In the genomic region with DNA sequence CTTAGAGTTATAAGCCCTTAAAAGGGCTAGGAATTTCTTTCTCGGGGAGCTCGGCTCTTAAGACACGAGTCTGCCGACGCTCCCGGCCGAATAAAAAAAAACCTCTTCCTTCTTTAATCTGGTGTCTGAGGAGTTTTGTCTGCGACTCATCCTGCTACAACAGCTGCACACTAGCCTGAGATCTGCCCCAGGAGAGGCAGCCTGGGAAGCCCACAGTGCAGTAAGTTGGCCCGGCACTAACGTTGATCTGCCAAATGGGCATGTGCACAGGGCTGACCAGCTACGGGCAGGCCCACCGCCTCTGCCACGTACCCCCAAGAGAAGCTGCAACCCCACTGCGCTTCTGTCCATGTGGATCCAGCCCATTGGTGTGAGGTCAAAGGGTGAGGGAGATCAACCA, we compare ENCODE assay signal across 20 cellular contexts. TPM values are rescaled to one million over a fixed set of nuclear protein-coding genes. Genes with fewer than 3 reads are reported as not detected.
DNase-seq lines count a peak whose midpoint lies in the region; ATAC-seq and TF ChIP-seq lines count a peak whose summit lies in the region.
"Had no signal": no experiment of that assay in that cellular context is flagged by ENCODE, and none has a peak within 500 bp of the region (broad histone marks: within the 10 kb centered on the region; RNA-seq: fewer than 3 reads in every experiment).

No MANE protein-coding gene starts in this region.

- H3K9me3 Mint-ChIP-seq in mesothelial cell of epicardium: peaks cover 8% of the 10 kb centered on the region
- no peaks in the 10 kb centered on the region for H3K9me3 Mint-ChIP-seq in MCF 10A (ENCODE audit: unreplicated experiment)

- TF ChIP-seq CTCF in heart right ventricle (IDR thresholded peaks at IDR 0.05) (no peak), colonic mucosa (IDR thresholded peaks at IDR 0.05) (no peak), mesothelial cell of epicardium (IDR thresholded peaks at IDR 0.05; ENCODE audit: unreplicated experiment) (no peak), MCF 10A (IDR thresholded peaks at IDR 0.05; ENCODE audit: unreplicated experiment) (no peak)

- H3K4me3 Mint-ChIP-seq in mesothelial cell of epicardium: no peak overlapping the region
- H3K4me3 Mint-ChIP-seq in MCF 10A (ENCODE audit: unreplicated experiment): no peak overlapping the region
- H3K4me3 Mint-ChIP-seq: activated B cell treated with CpG ODN at 0.5 μM for 24 hours; brain; CD4-positive, alpha-beta memory T cell; nephron progenitor cell had no signal

- DNase-seq in heart right ventricle: no peak
- no peak for DNase-seq in Right ventricle myocardium inferior (ENCODE audit: missing footprints)
- DNase-seq in colonic mucosa: no peak
- no peak for DNase-seq in mesothelial cell of epicardium (ENCODE audit: low spot score in 2 of 2, unreplicated experiment in 2 of 2)
- peak; percentile 37 for DNase-seq in ureter (ENCODE audit: low spot score)
- DNase-seq in kidney tubule cell (ENCODE audit: low spot score): no peak
- DNase-seq in MCF 10A (ENCODE audit: unreplicated experiment): no peak
- no peak for DNase-seq in SIG-M5 treated with dmso at 0.1 percent for 504 hours (lab: John Stamatoyannopoulos, UW; ENCODE audit: unreplicated experiment)
- DNase-seq: 8988T; activated B cell treated with CpG ODN at 0.5 μM for 24 hours; activated gamma-delta T cell treated with Interleukin-2 at 50 U/mL for 16 hours; CD4-positive, alpha-beta memory T cell; effector CD4-positive, alpha-beta T cell; H7; lower lobe of right lung; nephron progenitor cell; stimulated activated CD8-positive, alpha-beta memory T cell treated with anti-CD3 and anti-CD28 coated beads, Interleukin-4, amount 100 ng/mL, for 48 hours had no signal

- peak overlapping the region; percentile 11 for H3K27ac Mint-ChIP-seq in mesothelial cell of epicardium
- H3K27ac Mint-ChIP-seq in MCF 10A (ENCODE audit: low read depth, unreplicated experiment): no peak overlapping the region
- H3K27ac Mint-ChIP-seq: activated B cell treated with CpG ODN at 0.5 μM for 24 hours; brain; CD4-positive, alpha-beta memory T cell; nephron progenitor cell had no signal

- no peak overlapping the region for H3K9ac ChIP-seq in colonic mucosa (ENCODE audit: low read depth in 2 of 2, low read length in 2 of 2)

- H3K4me3 ChIP-seq in heart right ventricle (no peak overlapping the region), colonic mucosa (no peak overlapping the region)
- H3K4me3 ChIP-seq: lower lobe of right lung had no signal

- H3K27ac ChIP-seq in heart right ventricle: peak overlapping the region in 5 of 10 donors; percentile 13 to 86 (median 47)
- peak overlapping the region; percentile 9 for H3K27ac ChIP-seq in colonic mucosa
- H3K27ac ChIP-seq: lower lobe of right lung had no signal

- H3K36me3 Mint-ChIP-seq in mesothelial cell of epicardium (peaks cover 2% of the 10 kb centered on the region), MCF 10A (ENCODE audit: insufficient read depth, unreplicated experiment) (no peaks in the 10 kb centered on the region)
- H3K36me3 Mint-ChIP-seq: brain had no signal

- CTCF ChIA-PET in MCF 10A (lab: Yijun Ruan, JAX): interaction anchor here (0.6 kb wide), 1 partner anchor 99 kb away, joined by 3 read pairs; no protein-coding TSS in a partner anchor

- H3K27me3 Mint-ChIP-seq in mesothelial cell of epicardium (ENCODE audit: low read depth): peaks cover 7% of the 10 kb centered on the region
- H3K27me3 Mint-ChIP-seq in MCF 10A (ENCODE audit: insufficient read depth, unreplicated experiment): peaks cover 1% of the 10 kb centered on the region
- H3K27me3 Mint-ChIP-seq: activated B cell treated with CpG ODN at 0.5 μM for 24 hours had no signal

- intact Hi-C loops in heart right ventricle (cut with DNase I) (loop anchor here in 1 of 10 donors (5.0 kb wide), 1 partner anchor 81 kb away; no protein-coding TSS in a partner anchor), Right ventricle myocardium inferior (cut with DNase I) (no loop called here), colonic mucosa (cut with DNase I) (no loop called here), MCF 10A (cut with micrococcal nuclease) (no loop called here)

- 41 to 64% methylated on average over 14 of the region's 14 CpGs for WGBS in heart right ventricle, 2 donors

- H3K4me1 Mint-ChIP-seq in mesothelial cell of epicardium (peaks cover 11% of the 10 kb centered on the region), MCF 10A (ENCODE audit: insufficient read depth, unreplicated experiment) (no peaks in the 10 kb centered on the region)
- H3K4me1 Mint-ChIP-seq: nephron progenitor cell had no signal

- no peaks in the 10 kb centered on the region for H3K36me3 ChIP-seq in heart right ventricle
- H3K36me3 ChIP-seq in colonic mucosa: no peaks in the 10 kb centered on the region
- H3K36me3 ChIP-seq: lower lobe of right lung had no signal

- H3K4me1 ChIP-seq in heart right ventricle (peaks cover 0 to 62% (median 33%) of the 10 kb centered on the region in 9 donors), colonic mucosa (no peaks in the 10 kb centered on the region)

- ATAC-seq in heart right ventricle: peak in 5 of 8 donors; percentile 29 to 39 (median 31)
- no peak for ATAC-seq in Right ventricle myocardium inferior
- ATAC-seq: lower lobe of right lung had no signal

- H3K27me3 ChIP-seq in heart right ventricle: peaks cover 0 to 6% (median 0%) of the 10 kb centered on the region in 7 donors
- no peaks in the 10 kb centered on the region for H3K27me3 ChIP-seq in colonic mucosa

- POLR2A ChIA-PET in MCF 10A (lab: Yijun Ruan, JAX): no interaction called here

- H3K9me3 ChIP-seq in heart right ventricle (peaks cover 0 to 6% (median 0%) of the 10 kb centered on the region in 11 donors), colonic mucosa (no peaks in the 10 kb centered on the region)
- H3K9me3 ChIP-seq: lower lobe of right lung had no signal

- BruUV-seq in MCF 10A (replicated peaks; lab: Mats Ljungman, UMichigan): no TSS peak

RNA-seq across cellular contexts. Expression of gene LIMS2, which starts 8.4 kb away (rescaled TPM):
- total RNA-seq in heart right ventricle (100 to 1,000 TPM; 150 to 285 (median 160) TPM), Right ventricle myocardium inferior (260 TPM), colonic mucosa (10 to 100 TPM in 1 of 2 donors, 1 to 10 TPM in 1; 6.6 to 37.2 TPM), mesothelial cell of epicardium (11.9 to 13.0 TPM (median 11.9 TPM) in 3 replicates), ureter (112 TPM), MCF 10A (2022) (not detected in 2 replicates)
- polyA plus RNA-seq in heart right ventricle: 100 to 1,000 TPM; 148 to 687 TPM

RNA-seq across cellular contexts. Expression of gene SFT2D3, which starts 17.5 kb away (rescaled TPM):
- total RNA-seq in heart right ventricle: 1 to 10 TPM; 2.2 to 4.0 (median 3.4) TPM
- polyA plus RNA-seq in heart right ventricle: 1 to 10 TPM; 2.8 to 5.6 TPM
- total RNA-seq in Right ventricle myocardium inferior: 3.1 TPM
- total RNA-seq in colonic mucosa: 1 to 10 TPM; 6.0 to 7.5 TPM
- 11.6 to 12.9 TPM (median 12.1 TPM) in 3 replicates for total RNA-seq in mesothelial cell of epicardium
- total RNA-seq in ureter: 7.3 TPM
- 3.6 and 4.1 TPM in 2 replicates for total RNA-seq in MCF 10A (2022)

RNA-seq across cellular contexts. Expression of gene GPR17, which starts 37.8 kb away (rescaled TPM):
- under 1 TPM in 6 of 10 donors, not detected in 4; 0.22 to 0.59 (median 0.46) TPM for total RNA-seq in heart right ventricle
- polyA plus RNA-seq in heart right ventricle: 10 to 100 TPM in 1 of 2 donors, under 1 TPM in 1; 0.28 to 16.5 TPM
- total RNA-seq in Right ventricle myocardium inferior: 0.16 TPM
- under 1 TPM; 0.16 to 0.20 TPM for total RNA-seq in colonic mucosa
- total RNA-seq in mesothelial cell of epicardium: not detected in 3 replicates
- not detected for total RNA-seq in ureter
- total RNA-seq in MCF 10A (2022): not detected in 2 replicates
- total RNA-seq: activated B cell treated with CpG ODN at 0.5 μM for 24 hours; CD4-positive, alpha-beta memory T cell; H7; renal cortical epithelial cell; T-helper 1 cell treated with Interleukin-12 subunit alpha and Interleukin-12 subunit beta and Interleukin-4 antibody, amounts not matched to agents 30 ng/mL and 1 ng/mL, for 36 hours had no signal
- polyA plus RNA-seq: CD4-positive, alpha-beta memory T cell had no signal
